In genomic region chr22:46688949-46689348, GRCh38 we compare ENCODE assay signal across 19 cellular contexts. TPM values are rescaled to one million over a fixed set of nuclear protein-coding genes. Genes with fewer than 3 reads are reported as not detected.
DNase-seq lines count a peak whose midpoint lies in the region; ATAC-seq and TF ChIP-seq lines count a peak whose summit lies in the region.
"Had no signal": no experiment of that assay in that cellular context is flagged by ENCODE, and none has a peak within 500 bp of the region (broad histone marks: within the 10 kb centered on the region; RNA-seq: fewer than 3 reads in every experiment).

No MANE protein-coding gene starts in this region.

- no peak for TF ChIP-seq CTCF in activated CD8-positive, alpha-beta T cell treated with anti-CD3 and anti-CD28 coated beads for 36 hours (IDR thresholded peaks at IDR 0.05)
- no peak for TF ChIP-seq CTCF in left ventricle myocardium inferior (IDR thresholded peaks at IDR 0.05; ENCODE audit: borderline replicate concordance)
- TF ChIP-seq CTCF in transverse colon (IDR thresholded peaks at IDR 0.05): no peak

- peak overlapping the region; percentile 92 for H3K27ac ChIP-seq in left ventricle myocardium inferior (replicated peaks)
- peak overlapping the region; percentile 16 to 67 (median 39) for H3K27ac ChIP-seq in transverse colon
- H3K27ac ChIP-seq: neural progenitor cell, SJCRH30 had no signal

- H3K9me3 ChIP-seq in left ventricle myocardium inferior (replicated peaks): no peaks in the 10 kb centered on the region
- no peaks in the 10 kb centered on the region for H3K9me3 ChIP-seq in transverse colon
- H3K9me3 ChIP-seq: SJCRH30 had no signal

- peak overlapping the region; percentile 4 for H3K27ac Mint-ChIP-seq in activated CD8-positive, alpha-beta T cell treated with anti-CD3 and anti-CD28 coated beads for 36 hours
- H3K27ac Mint-ChIP-seq in activated CD8-positive, alpha-beta T cell treated with anti-CD3 and anti-CD28 coated beads, Interleukin-2, amount 10 ng/mL, durations not matched to agents 7 days and 5 days: no peak overlapping the region
- H3K27ac Mint-ChIP-seq in effector memory CD8-positive, alpha-beta T cell: peak overlapping the region in 1 of 2 donors; percentile 27
- H3K27ac Mint-ChIP-seq: neural progenitor cell had no signal

- H3K4me3 ChIP-seq in left ventricle myocardium inferior: no peak overlapping the region
- H3K4me3 ChIP-seq in transverse colon: no peak overlapping the region
- H3K4me3 ChIP-seq: neural progenitor cell, SJCRH30 had no signal

- CTCF ChIA-PET in activated CD8-positive, alpha-beta T cell treated with anti-CD3 and anti-CD28 coated beads for 36 hours (lab: Charles Lee): no interaction called here
- CTCF ChIA-PET in activated CD8-positive, alpha-beta T cell treated with anti-CD3 and anti-CD28 coated beads, Interleukin-2, amount 10 ng/mL, durations not matched to agents 7 days and 5 days (lab: Charles Lee): no interaction called here

- no peak overlapping the region for H3K4me3 Mint-ChIP-seq in activated CD8-positive, alpha-beta T cell treated with anti-CD3 and anti-CD28 coated beads for 36 hours
- no peak overlapping the region for H3K4me3 Mint-ChIP-seq in activated CD8-positive, alpha-beta T cell treated with anti-CD3 and anti-CD28 coated beads, Interleukin-2, amount 10 ng/mL, durations not matched to agents 7 days and 5 days
- H3K4me3 Mint-ChIP-seq in effector memory CD8-positive, alpha-beta T cell: no peak overlapping the region
- H3K4me3 Mint-ChIP-seq: activated T-cell treated with anti-CD3 and anti-CD28 coated beads, Interleukin-2, amount 50 U/mL, for 4 hours; CD4-positive, alpha-beta memory T cell; H9; neural progenitor cell had no signal

- TF ChIP-seq POLR2A in transverse colon (IDR thresholded peaks at IDR 0.05): no peak

- POLR2A ChIA-PET in activated CD8-positive, alpha-beta T cell treated with anti-CD3 and anti-CD28 coated beads for 36 hours (lab: Charles Lee): no interaction called here
- POLR2A ChIA-PET in activated CD8-positive, alpha-beta T cell treated with anti-CD3 and anti-CD28 coated beads, Interleukin-2, amount 10 ng/mL, durations not matched to agents 7 days and 5 days (lab: Charles Lee): interaction anchor here (1.2 kb wide), 1 partner anchor 75 kb away, joined by 3 read pairs; no protein-coding TSS in a partner anchor

- peaks cover 22% of the 10 kb centered on the region for H3K36me3 Mint-ChIP-seq in activated CD8-positive, alpha-beta T cell treated with anti-CD3 and anti-CD28 coated beads for 36 hours (ENCODE audit: low read depth)
- H3K36me3 Mint-ChIP-seq in activated CD8-positive, alpha-beta T cell treated with anti-CD3 and anti-CD28 coated beads, Interleukin-2, amount 10 ng/mL, durations not matched to agents 7 days and 5 days (ENCODE audit: low read depth): peaks cover 42% of the 10 kb centered on the region
- peaks cover 79% of the 10 kb centered on the region for H3K36me3 Mint-ChIP-seq in effector memory CD8-positive, alpha-beta T cell (ENCODE audit: insufficient read depth)

- H3K27me3 ChIP-seq in left ventricle myocardium inferior (ENCODE audit: low read depth) (no peaks in the 10 kb centered on the region), transverse colon (no peaks in the 10 kb centered on the region)
- H3K27me3 ChIP-seq: neural progenitor cell, SJCRH30 had no signal

- H3K36me3 ChIP-seq in left ventricle myocardium inferior (peaks cover 70% of the 10 kb centered on the region), transverse colon (peaks cover 0 to 24% (median 6%) of the 10 kb centered on the region in 4 donors)
- H3K36me3 ChIP-seq: neural progenitor cell had no signal

- in situ Hi-C loops in transverse colon (cut with MboI; ENCODE audit: low pct_ligation_motif_present in 1 of 4, low pct_unique_long_range_greater_than_20kb in 1 of 4, low sequenced_read_pairs in 3 of 4): no loop called here

- no peak for ATAC-seq in activated CD8-positive, alpha-beta T cell treated with anti-CD3 and anti-CD28 coated beads for 36 hours
- no peak for ATAC-seq in activated CD8-positive, alpha-beta T cell treated with anti-CD3 and anti-CD28 coated beads, Interleukin-2, amount 10 ng/mL, durations not matched to agents 7 days and 5 days
- no peak for ATAC-seq in effector memory CD8-positive, alpha-beta T cell (replicated peaks)
- ATAC-seq: activated T-cell treated with anti-CD3 and anti-CD28 coated beads, Interleukin-2, amount 50 U/mL, for 4 hours had no signal

- DNase-seq in activated CD8-positive, alpha-beta T cell treated with anti-CD3 and anti-CD28 coated beads for 36 hours: no peak
- no peak for DNase-seq in activated CD8-positive, alpha-beta T cell treated with anti-CD3 and anti-CD28 coated beads, Interleukin-2, amount 10 ng/mL, durations not matched to agents 7 days and 5 days
- DNase-seq in NCI-H69 (lab: John Stamatoyannopoulos, UW) (peak; percentile 54), left ventricle myocardium inferior (peak; percentile 68), transverse colon (peak; percentile 77), HPDE6-E6E7 (ENCODE audit: extremely low spot score) (no peak), NCI-H446 treated with DMSO at 0.1 percent for 48 hours (lab: John Stamatoyannopoulos, UW) (no peak)
- no peak for DNase-seq in effector memory CD8-positive, alpha-beta T cell
- DNase-seq: activated CD4-positive, alpha-beta T cell treated with anti-CD3 and anti-CD28 coated beads for 48 hours; activated T-cell treated with anti-CD3 and anti-CD28 coated beads, Interleukin-2, amount 50 U/mL, for 4 hours; CD4-positive, alpha-beta memory T cell; H9; IMR-90; mesenchymal stem cell; NCI-H226; SJCRH30; T1000; trophoblast cell had no signal

- intact Hi-C loops in activated CD8-positive, alpha-beta T cell treated with anti-CD3 and anti-CD28 coated beads for 36 hours (cut with micrococcal nuclease): no loop called here
- intact Hi-C loops in left ventricle myocardium inferior (cut with micrococcal nuclease): no loop called here
- intact Hi-C loops in transverse colon (cut with DNase I; ENCODE audit: low total_unique reads): no loop called here

- peaks cover 61% of the 10 kb centered on the region for H3K4me1 ChIP-seq in left ventricle myocardium inferior
- peaks cover 22 to 48% (median 29%) of the 10 kb centered on the region in 4 donors for H3K4me1 ChIP-seq in transverse colon
- H3K4me1 ChIP-seq: neural progenitor cell, SJCRH30 had no signal

- H3K4me1 Mint-ChIP-seq in activated CD8-positive, alpha-beta T cell treated with anti-CD3 and anti-CD28 coated beads for 36 hours (ENCODE audit: low read depth): peaks cover 22% of the 10 kb centered on the region
- H3K4me1 Mint-ChIP-seq in activated CD8-positive, alpha-beta T cell treated with anti-CD3 and anti-CD28 coated beads, Interleukin-2, amount 10 ng/mL, durations not matched to agents 7 days and 5 days (ENCODE audit: low read depth): peaks cover 15% of the 10 kb centered on the region
- peaks cover 0 to 5% of the 10 kb centered on the region in 2 donors for H3K4me1 Mint-ChIP-seq in effector memory CD8-positive, alpha-beta T cell (ENCODE audit: low read depth in 2 of 2)

- TF ChIP-seq EP300 in transverse colon (IDR thresholded peaks at IDR 0.05; ENCODE audit: low read depth): no peak

- H3K27me3 Mint-ChIP-seq in activated CD8-positive, alpha-beta T cell treated with anti-CD3 and anti-CD28 coated beads for 36 hours: no peaks in the 10 kb centered on the region
- H3K27me3 Mint-ChIP-seq in activated CD8-positive, alpha-beta T cell treated with anti-CD3 and anti-CD28 coated beads, Interleukin-2, amount 10 ng/mL, durations not matched to agents 7 days and 5 days (ENCODE audit: low read depth): no peaks in the 10 kb centered on the region
- no peaks in the 10 kb centered on the region for H3K27me3 Mint-ChIP-seq in effector memory CD8-positive, alpha-beta T cell
- H3K27me3 Mint-ChIP-seq: CD4-positive, alpha-beta memory T cell had no signal

- no peaks in the 10 kb centered on the region for H3K9me3 Mint-ChIP-seq in activated CD8-positive, alpha-beta T cell treated with anti-CD3 and anti-CD28 coated beads for 36 hours
- no peaks in the 10 kb centered on the region for H3K9me3 Mint-ChIP-seq in activated CD8-positive, alpha-beta T cell treated with anti-CD3 and anti-CD28 coated beads, Interleukin-2, amount 10 ng/mL, durations not matched to agents 7 days and 5 days (ENCODE audit: insufficient read depth)
- no peaks in the 10 kb centered on the region for H3K9me3 Mint-ChIP-seq in effector memory CD8-positive, alpha-beta T cell
- H3K9me3 Mint-ChIP-seq: activated T-cell treated with anti-CD3 and anti-CD28 coated beads, Interleukin-2, amount 50 U/mL, for 4 hours; CD4-positive, alpha-beta memory T cell; H9; neural progenitor cell had no signal

- 65% methylated on average over 11 of the region's 11 CpGs; no CpG with 5 or more reads in 1 of the 2 donors for WGBS in transverse colon (ENCODE audit: low coverage in 1 of 2), 2 donors

RNA-seq across cellular contexts. Expression of gene CERK, which starts 49.1 kb away (rescaled TPM):
- 10 to 100 TPM; 38.4 to 41.8 TPM for total RNA-seq in activated CD8-positive, alpha-beta T cell treated with anti-CD3 and anti-CD28 coated beads for 36 hours
- total RNA-seq in activated CD8-positive, alpha-beta T cell treated with anti-CD3 and anti-CD28 coated beads, Interleukin-2, amount 10 ng/mL, durations not matched to agents 7 days and 5 days: 10 to 100 TPM; 61.1 to 65.6 TPM
- total RNA-seq in left ventricle myocardium inferior: 76.9 TPM
- total RNA-seq in transverse colon: 10 to 100 TPM; 13.7 to 72.2 (median 63.5) TPM

Comparison
In these comparisons a context has a peak if more than half of its experiments do, and no peak if none do; other contexts are left out.
1. DNase-seq: peak in NCI-H69 (single experiment), left ventricle myocardium inferior (single experiment) and transverse colon (single experiment); none in activated CD8-positive, alpha-beta T cell treated with anti-CD3 and anti-CD28 coated beads for 36 hours (single experiment), activated CD8-positive, alpha-beta T cell treated with anti-CD3 and anti-CD28 coated beads, Interleukin-2, amount 10 ng/mL, durations not matched to agents 7 days and 5 days (single experiment), effector memory CD8-positive, alpha-beta T cell (0 of 3), HPDE6-E6E7 (single experiment) and NCI-H446 treated with DMSO at 0.1 percent for 48 hours (single experiment).